ENCODE assay signal across 14 cellular contexts in genomic region chr3:179410317-179410716, GRCh38. TPM values are rescaled to one million over a fixed set of nuclear protein-coding genes. Genes with fewer than 3 reads are reported as not detected.
DNase-seq lines count a peak whose midpoint lies in the region; ATAC-seq and TF ChIP-seq lines count a peak whose summit lies in the region.
"Had no signal": no experiment of that assay in that cellular context is flagged by ENCODE, and none has a peak within 500 bp of the region (broad histone marks: within the 10 kb centered on the region; RNA-seq: fewer than 3 reads in every experiment).

No MANE protein-coding gene starts in this region.

- peak; percentile 28 for TF ChIP-seq CTCF in RWPE2 (IDR thresholded peaks at IDR 0.05; ENCODE audit: poor library complexity, severe bottlenecking)
- no peak for TF ChIP-seq CTCF in progenitor cell of endocrine pancreas (IDR thresholded peaks at IDR 0.05; ENCODE audit: unreplicated experiment)

- H3K4me1 ChIP-seq in RWPE2 (ENCODE audit: insufficient read depth, poor library complexity, severe bottlenecking): no peaks in the 10 kb centered on the region
- H3K4me1 ChIP-seq: HAP-1, tibial nerve had no signal

- H3K9me3 Mint-ChIP-seq in progenitor cell of endocrine pancreas (ENCODE audit: low read depth): no peaks in the 10 kb centered on the region

- no peak overlapping the region for H3K4me3 ChIP-seq in RWPE2 (ENCODE audit: severe bottlenecking)
- H3K4me3 ChIP-seq: HAP-1, tibial nerve had no signal

- H3K36me3 Mint-ChIP-seq in progenitor cell of endocrine pancreas (ENCODE audit: insufficient read depth): no peaks in the 10 kb centered on the region

- H3K4me3 Mint-ChIP-seq in progenitor cell of endocrine pancreas (ENCODE audit: low read depth): no peak overlapping the region
- H3K4me3 Mint-ChIP-seq: activated CD8-positive, alpha-beta memory T cell treated with anti-CD3 and anti-CD28 coated beads, Interleukin-2, amount 10 ng/mL, durations not matched to agents 7 days and 5 days had no signal

- no peaks in the 10 kb centered on the region for H3K4me1 Mint-ChIP-seq in progenitor cell of endocrine pancreas (ENCODE audit: low read depth)
- H3K4me1 Mint-ChIP-seq: activated CD8-positive, alpha-beta memory T cell treated with anti-CD3 and anti-CD28 coated beads, Interleukin-2, amount 10 ng/mL, durations not matched to agents 7 days and 5 days had no signal

- DNase-seq in EL: peak; percentile 15
- DNase-seq in RWPE2 (ENCODE audit: low spot score): no peak
- peak; percentile 1 for DNase-seq in kidney tubule cell (ENCODE audit: low spot score)
- no peak for DNase-seq in progenitor cell of endocrine pancreas (ENCODE audit: low spot score, unreplicated experiment)
- DNase-seq in pons (ENCODE audit: low spot score): no peak
- DNase-seq: activated CD8-positive, alpha-beta memory T cell treated with anti-CD3 and anti-CD28 coated beads, Interleukin-2, amount 10 ng/mL, durations not matched to agents 7 days and 5 days; effector memory CD4-positive, alpha-beta T cell; NCI-H1105 treated with DMSO at 0.1 percent for 48 hours; T1000 had no signal

- H3K27me3 ChIP-seq in RWPE2 (ENCODE audit: insufficient read depth, poor library complexity, severe bottlenecking): no peaks in the 10 kb centered on the region
- H3K27me3 ChIP-seq: tibial nerve had no signal

- H3K27me3 Mint-ChIP-seq in progenitor cell of endocrine pancreas: no peaks in the 10 kb centered on the region
- H3K27me3 Mint-ChIP-seq: activated CD8-positive, alpha-beta memory T cell treated with anti-CD3 and anti-CD28 coated beads, Interleukin-2, amount 10 ng/mL, durations not matched to agents 7 days and 5 days had no signal

- H3K27ac Mint-ChIP-seq in progenitor cell of endocrine pancreas: no peak overlapping the region
- H3K27ac Mint-ChIP-seq: activated CD8-positive, alpha-beta memory T cell treated with anti-CD3 and anti-CD28 coated beads, Interleukin-2, amount 10 ng/mL, durations not matched to agents 7 days and 5 days had no signal

- ATAC-seq in GM19395 (IDR thresholded peaks at IDR 0.05; ENCODE audit: unreplicated experiment): peak; percentile 49
- ATAC-seq in RWPE2 (ENCODE audit: low read depth): peak; percentile 31; the same call in 1 of the 3 replicates
- ATAC-seq in HG03139 (IDR thresholded peaks at IDR 0.05; ENCODE audit: unreplicated experiment): no peak
- ATAC-seq in HG03025 (IDR thresholded peaks at IDR 0.05; ENCODE audit: low FRiP score, unreplicated experiment): no peak
- ATAC-seq: activated CD8-positive, alpha-beta memory T cell treated with anti-CD3 and anti-CD28 coated beads, Interleukin-2, amount 10 ng/mL, durations not matched to agents 7 days and 5 days had no signal

- H3K36me3 ChIP-seq in RWPE2 (ENCODE audit: low read depth): peaks cover 18% of the 10 kb centered on the region

- H3K27ac ChIP-seq in RWPE2 (ENCODE audit: poor library complexity, severe bottlenecking): no peak overlapping the region
- H3K27ac ChIP-seq: tibial nerve had no signal

- no peaks in the 10 kb centered on the region for H3K9me3 ChIP-seq in RWPE2 (ENCODE audit: severe bottlenecking)
- H3K9me3 ChIP-seq: HAP-1, tibial nerve had no signal

RNA-seq across cellular contexts. Expression of gene GNB4, which starts 41.0 kb away (rescaled TPM):
- total RNA-seq in progenitor cell of endocrine pancreas: 1.4 and 2.6 TPM in 2 replicates

Comparison
In these comparisons a context has a peak if more than half of its experiments do, and no peak if none do; other contexts are left out.
1. DNase-seq: peak in EL (single experiment) and kidney tubule cell (single experiment); none in RWPE2 (single experiment), progenitor cell of endocrine pancreas (single experiment) and pons (single experiment).
2. ATAC-seq: peak in GM19395 (single experiment) and RWPE2 (single experiment); none in HG03139 (single experiment) and HG03025 (single experiment).